In genomic region chr9:97564291-97565175, GRCh38 we compare ENCODE assay signal across 1 cellular context.
TF ChIP-seq lines count a peak whose summit lies in the region.

No MANE protein-coding gene starts in this region.

TF ChIP-seq in HepG2, 621 proteins besides CTCF, POLR2A, EP300 and RAD21 (continued from another document):
- TF ChIP-seq, protein P1, sequence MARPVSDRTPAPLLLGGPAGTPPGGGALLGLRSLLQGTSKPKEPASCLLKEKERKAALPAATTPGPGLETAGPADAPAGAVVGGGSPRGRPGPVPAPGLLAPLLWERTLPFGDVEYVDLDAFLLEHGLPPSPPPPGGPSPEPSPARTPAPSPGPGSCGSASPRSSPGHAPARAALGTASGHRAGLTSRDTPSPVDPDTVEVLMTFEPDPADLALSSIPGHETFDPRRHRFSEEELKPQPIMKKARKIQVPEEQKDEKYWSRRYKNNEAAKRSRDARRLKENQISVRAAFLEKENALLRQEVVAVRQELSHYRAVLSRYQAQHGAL (CRISPR knock-in tag; IDR thresholded peaks at IDR 0.05; ENCODE audit: not compliant biosample characterization): no peak
- TF ChIP-seq ZNF562 (CRISPR knock-in tag; IDR thresholded peaks at IDR 0.05; ENCODE audit: borderline replicate concordance) (no peak), ZGPAT (CRISPR knock-in tag; IDR thresholded peaks at IDR 0.05) (no peak), ZNF431 (CRISPR knock-in tag; IDR thresholded peaks at IDR 0.05; ENCODE audit: borderline replicate concordance, low read depth) (no peak), KLF6 (CRISPR knock-in tag; IDR thresholded peaks at IDR 0.05) (no peak), THYN1 (CRISPR knock-in tag; IDR thresholded peaks at IDR 0.05; ENCODE audit: borderline replicate concordance, low read depth) (no peak), SNRNP70 (IDR thresholded peaks at IDR 0.05; ENCODE audit: low read depth, low read length) (no peak)
- TF ChIP-seq, protein P2, sequence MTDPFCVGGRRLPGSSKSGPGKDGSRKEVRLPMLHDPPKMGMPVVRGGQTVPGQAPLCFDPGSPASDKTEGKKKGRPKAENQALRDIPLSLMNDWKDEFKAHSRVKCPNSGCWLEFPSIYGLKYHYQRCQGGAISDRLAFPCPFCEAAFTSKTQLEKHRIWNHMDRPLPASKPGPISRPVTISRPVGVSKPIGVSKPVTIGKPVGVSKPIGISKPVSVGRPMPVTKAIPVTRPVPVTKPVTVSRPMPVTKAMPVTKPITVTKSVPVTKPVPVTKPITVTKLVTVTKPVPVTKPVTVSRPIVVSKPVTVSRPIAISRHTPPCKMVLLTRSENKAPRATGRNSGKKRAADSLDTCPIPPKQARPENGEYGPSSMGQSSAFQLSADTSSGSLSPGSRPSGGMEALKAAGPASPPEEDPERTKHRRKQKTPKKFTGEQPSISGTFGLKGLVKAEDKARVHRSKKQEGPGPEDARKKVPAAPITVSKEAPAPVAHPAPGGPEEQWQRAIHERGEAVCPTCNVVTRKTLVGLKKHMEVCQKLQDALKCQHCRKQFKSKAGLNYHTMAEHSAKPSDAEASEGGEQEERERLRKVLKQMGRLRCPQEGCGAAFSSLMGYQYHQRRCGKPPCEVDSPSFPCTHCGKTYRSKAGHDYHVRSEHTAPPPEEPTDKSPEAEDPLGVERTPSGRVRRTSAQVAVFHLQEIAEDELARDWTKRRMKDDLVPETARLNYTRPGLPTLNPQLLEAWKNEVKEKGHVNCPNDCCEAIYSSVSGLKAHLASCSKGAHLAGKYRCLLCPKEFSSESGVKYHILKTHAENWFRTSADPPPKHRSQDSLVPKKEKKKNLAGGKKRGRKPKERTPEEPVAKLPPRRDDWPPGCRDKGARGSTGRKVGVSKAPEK (CRISPR knock-in tag; IDR thresholded peaks at IDR 0.05; ENCODE audit: borderline replicate concordance): no peak
TF ChIP-seq in HepG2: peak in this region for 0.
